ENCODE assay signal across 18 cellular contexts in genomic region chr13:112822851-112823250, GRCh38.
"Had no signal": no experiment of that assay in that cellular context is flagged by ENCODE, and none has a peak within 500 bp of the region (broad histone marks: within the 10 kb centered on the region; RNA-seq: fewer than 3 reads in every experiment).

No MANE protein-coding gene starts in this region.

- ATAC-seq: left colon; left ventricle myocardium superior; mucosa of descending colon; naive thymus-derived CD8-positive, alpha-beta T cell; right cardiac atrium; upper lobe of right lung had no signal

- DNase-seq: effector memory CD4-positive, alpha-beta T cell; esophagus squamous epithelium; foreskin fibroblast; left colon; left ventricle myocardium superior; mammary epithelial cell; mucosa of descending colon; posterior cingulate gyrus; right cardiac atrium; stimulated activated CD4-positive, alpha-beta T cell treated with anti-CD3 and anti-CD28 coated beads, Interleukin-2, amount 100 ng/mL, for 48 hours; stimulated activated naive CD4-positive, alpha-beta T cell treated with Interleukin-2 at 50 U/mL for 16 hours; thyroid gland; upper lobe of right lung had no signal

- H2AFZ ChIP-seq: hepatocyte had no signal

- H3K9me3 Mint-ChIP-seq: naive thymus-derived CD8-positive, alpha-beta T cell had no signal

- H3K79me2 ChIP-seq: hepatocyte had no signal

- H3K27ac ChIP-seq: esophagus squamous epithelium, hepatocyte, suprapubic skin, thyroid gland, upper lobe of right lung, vagina had no signal

- H3K27ac Mint-ChIP-seq: naive thymus-derived CD8-positive, alpha-beta T cell had no signal

- H3K4me1 ChIP-seq: esophagus squamous epithelium, suprapubic skin, thyroid gland, upper lobe of right lung, vagina had no signal

- H3K9me3 ChIP-seq: esophagus squamous epithelium, mucosa of descending colon, suprapubic skin, thyroid gland, upper lobe of right lung, vagina had no signal

- H3K4me3 Mint-ChIP-seq: naive thymus-derived CD8-positive, alpha-beta T cell had no signal

- H3K27me3 ChIP-seq: esophagus squamous epithelium, hepatocyte, suprapubic skin, thyroid gland, upper lobe of right lung, vagina had no signal

- H3K27me3 Mint-ChIP-seq: naive thymus-derived CD8-positive, alpha-beta T cell had no signal

- H3K4me2 ChIP-seq: hepatocyte, smooth muscle cell had no signal

- H3K4me3 ChIP-seq: esophagus squamous epithelium, hepatocyte, mucosa of descending colon, smooth muscle cell, suprapubic skin, thyroid gland, upper lobe of right lung, vagina had no signal
